7 cellular contexts compared by ENCODE assay signal in the genomic region with DNA sequence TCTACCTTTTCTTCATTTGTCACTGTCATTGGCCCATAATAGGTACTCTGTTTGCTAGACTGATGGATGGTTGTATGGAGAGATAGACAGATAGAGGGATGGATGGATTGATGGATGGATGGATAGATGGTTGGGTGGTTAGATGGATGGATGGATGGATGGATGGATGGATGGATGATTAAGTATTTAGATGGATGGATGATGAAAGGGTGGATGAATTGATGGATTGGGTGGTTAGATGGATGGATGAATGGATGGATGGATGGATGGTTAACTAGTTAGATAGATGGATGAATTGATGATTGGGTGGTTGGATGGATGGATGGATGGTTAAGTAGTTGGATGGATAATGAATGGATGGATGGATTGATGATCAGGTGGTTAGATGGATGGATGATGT.
"Had no signal": no experiment of that assay in that cellular context is flagged by ENCODE, and none has a peak within 500 bp of the region (broad histone marks: within the 10 kb centered on the region; RNA-seq: fewer than 3 reads in every experiment).

No MANE protein-coding gene starts in this region.

- H2AFZ ChIP-seq: GM23338 had no signal

- H3K4me3 ChIP-seq: GM23338, HAP-1 had no signal

- H3K9ac ChIP-seq: KMS-11 had no signal

- H3K27ac ChIP-seq: HL-60, KMS-11 had no signal

- DNase-seq: H7, KBM-7 had no signal

- ATAC-seq: GM23338, HCT116 had no signal

- H3K36me3 ChIP-seq: HAP-1 had no signal

- H3K9me3 ChIP-seq: HAP-1 had no signal

- H3K4me2 ChIP-seq: GM23338, KMS-11 had no signal

- H3K4me1 ChIP-seq: HAP-1 had no signal
